Comparison of ENCODE assay signal across 8 cellular contexts in genomic region chr11:11787305-11788066, GRCh38. TPM values are rescaled to one million over a fixed set of nuclear protein-coding genes. Genes with fewer than 3 reads are reported as not detected.
DNase-seq lines count a peak whose midpoint lies in the region; ATAC-seq and TF ChIP-seq lines count a peak whose summit lies in the region.

No MANE protein-coding gene starts in this region.

- no peaks in the 10 kb centered on the region for H3K36me3 ChIP-seq in CD4-positive, alpha-beta memory T cell (ENCODE audit: insufficient read depth, low read length)
- H3K36me3 ChIP-seq in adrenal gland (replicated peaks in 1 of 2) (no peaks in the 10 kb centered on the region), right atrium auricular region (no peaks in the 10 kb centered on the region)

- no peak for TF ChIP-seq POLR2A in adrenal gland (IDR thresholded peaks at IDR 0.05)

- H3K4me1 ChIP-seq in CD4-positive, alpha-beta memory T cell (ENCODE audit: insufficient read depth, low read length) = no peaks in the 10 kb centered on the region
- H3K4me1 ChIP-seq in adrenal gland (replicated peaks in 1 of 2) (no peaks in the 10 kb centered on the region), right atrium auricular region (no peaks in the 10 kb centered on the region)

- no peaks in the 10 kb centered on the region for H3K9me3 ChIP-seq in CD4-positive, alpha-beta memory T cell (ENCODE audit: control insufficient read depth in 1 of 2, low read length in 2 of 2)
- H3K9me3 ChIP-seq in adrenal gland (replicated peaks in 1 of 3) (no peaks in the 10 kb centered on the region), right atrium auricular region (no peaks in the 10 kb centered on the region)

- H3K27me3 Mint-ChIP-seq in CD4-positive, alpha-beta memory T cell = peaks cover 0 to 7% of the 10 kb centered on the region in 2 donors

- intact Hi-C loops in CD4-positive, alpha-beta memory T cell (cut with micrococcal nuclease) = loop anchor here (1.0 to 2.0 kb wide), 7 partner anchors 630 to 1381 kb away; no protein-coding TSS in a partner anchor
- intact Hi-C loops in adrenal gland (cut with DNase I) = loop anchor here (5.0 to 10.0 kb wide), 4 partner anchors 257 to 855 kb away; no protein-coding TSS in a partner anchor
- intact Hi-C loops in sciatic nerve (cut with DNase I) = loop anchor here (10.0 kb wide), 2 partner anchors 853 to 993 kb away; no protein-coding TSS in a partner anchor

- H3K27me3 ChIP-seq in CD4-positive, alpha-beta memory T cell (ENCODE audit: insufficient read depth, low read length) = no peaks in the 10 kb centered on the region
- H3K27me3 ChIP-seq in adrenal gland = no peaks in the 10 kb centered on the region
- H3K27me3 ChIP-seq in right atrium auricular region = no peaks in the 10 kb centered on the region

- H3K27ac ChIP-seq in CD4-positive, alpha-beta memory T cell (ENCODE audit: low read depth, low read length) = no peak overlapping the region
- H3K27ac ChIP-seq in adrenal gland = no peak overlapping the region
- no peak overlapping the region for H3K27ac ChIP-seq in right atrium auricular region

- POLR2A ChIA-PET in CD4-positive, alpha-beta memory T cell (lab: Charles Lee; ENCODE audit: partially characterized antibody) = interaction anchor here (1.0 to 1.2 kb wide), 2 partner anchors 760 kb away, joined by 3 to 5 read pairs; no protein-coding TSS in a partner anchor

- ATAC-seq in sciatic nerve (peak; percentile 94), HG02571 (IDR thresholded peaks at IDR 0.05; ENCODE audit: unreplicated experiment) (no peak)

- no peaks in the 10 kb centered on the region for H3K9me3 Mint-ChIP-seq in CD4-positive, alpha-beta memory T cell

- H3K27ac Mint-ChIP-seq in CD4-positive, alpha-beta memory T cell = no peak overlapping the region

- 61 to 67% (median 63%) methylated on average over 7 of the region's 7 CpGs for WGBS in adrenal gland, 4 donors

- peak; percentile 83 for TF ChIP-seq CTCF in GM20000 (IDR thresholded peaks at IDR 0.05; ENCODE audit: extremely low read depth, missing control alignments)
- peak; percentile 76 to 92 (median 88) for TF ChIP-seq CTCF in adrenal gland (IDR thresholded peaks at IDR 0.05)
- peak; percentile 76 to 87 for TF ChIP-seq CTCF in right atrium auricular region (IDR thresholded peaks at IDR 0.05)

- H3K36me3 Mint-ChIP-seq in CD4-positive, alpha-beta memory T cell = no peaks in the 10 kb centered on the region

- peak; percentile 59 to 67 (median 61) for DNase-seq in CD4-positive, alpha-beta memory T cell
- DNase-seq in GM20000 (ENCODE audit: low spot score) = peak; percentile 54
- peak; percentile 59 for DNase-seq in NCI-H1105 (lab: John Stamatoyannopoulos, UW)
- peak; percentile 34 to 70 (median 52) for DNase-seq in T-helper 1 cell
- DNase-seq in adrenal gland = peak; percentile 55 to 90 (median 76)
- peak; percentile 77 for DNase-seq in right atrium auricular region (ENCODE audit: low spot score)
- peak; percentile 90 for DNase-seq in sciatic nerve (ENCODE audit: low spot score)

- no peak overlapping the region for H3K4me3 ChIP-seq in CD4-positive, alpha-beta memory T cell (ENCODE audit: low read length in 2 of 2)
- H3K4me3 ChIP-seq in adrenal gland = no peak overlapping the region
- H3K4me3 ChIP-seq in right atrium auricular region = no peak overlapping the region

- no peak overlapping the region for H3K4me3 Mint-ChIP-seq in CD4-positive, alpha-beta memory T cell

- H3K4me1 Mint-ChIP-seq in CD4-positive, alpha-beta memory T cell = peaks cover 0 to 1% (median 0%) of the 10 kb centered on the region in 4 donors

- CTCF ChIA-PET in CD4-positive, alpha-beta memory T cell (lab: Charles Lee; ENCODE audit: partially characterized antibody) = interaction anchor here (0.6 to 4.9 kb wide), 32 partner anchors 11 to 1115 kb away, joined by 3 to 158 read pairs (median 3); no protein-coding TSS in a partner anchor

RNA-seq across cellular contexts. Expression of gene USP47, which starts 54.3 kb away (rescaled TPM):
- total RNA-seq in CD4-positive, alpha-beta memory T cell = 10 to 100 TPM; 62.2 to 65.9 TPM
- polyA plus RNA-seq in CD4-positive, alpha-beta memory T cell = 10 to 100 TPM; 43.7 to 51.5 TPM
- 10 to 100 TPM; 37.3 to 54.6 (median 43.0) TPM for total RNA-seq in adrenal gland
- 10 to 100 TPM; 36.9 to 56.5 (median 39.4) TPM for polyA plus RNA-seq in adrenal gland
- total RNA-seq in right atrium auricular region = 10 to 100 TPM; 58.7 to 61.3 TPM
- 57.5 TPM for total RNA-seq in sciatic nerve
